26 cellular contexts compared by ENCODE assay signal in genomic region chr9:87422999-87423398, GRCh38.
DNase-seq lines count a peak whose midpoint lies in the region; ATAC-seq and TF ChIP-seq lines count a peak whose summit lies in the region.
"Had no signal": no experiment of that assay in that cellular context is flagged by ENCODE, and none has a peak within 500 bp of the region (broad histone marks: within the 10 kb centered on the region; RNA-seq: fewer than 3 reads in every experiment).

No MANE protein-coding gene starts in this region.

- ATAC-seq in HG03378 (IDR thresholded peaks at IDR 0.05; ENCODE audit: unreplicated experiment) (no peak), HG03095 (IDR thresholded peaks at IDR 0.05; ENCODE audit: unreplicated experiment) (no peak)
- ATAC-seq: activated naive CD4-positive, alpha-beta T cell treated with anti-CD3 and anti-CD28 coated beads, Interleukin-2, amount 50 U/mL, for 72 hours; K562; left lung; right cardiac atrium had no signal

- no peak for DNase-seq in GM10266 (ENCODE audit: extremely low spot score)
- DNase-seq in MV-4-11 (lab: John Stamatoyannopoulos, UW), result peak; percentile 31
- peak; percentile 35 for DNase-seq in dermis blood vessel endothelial cell
- DNase-seq in lung microvascular endothelial cell (ENCODE audit: low read depth in 2 of 2), result peak; percentile 10 to 55
- DNase-seq in substantia nigra (lab: John Stamatoyannopoulos, UW), result no peak
- DNase-seq: activated CD4-positive, alpha-beta T cell treated with anti-CD3 and anti-CD28 coated beads, Interleukin-2, amount 50 U/mL, for 48 hours; activated CD8-positive, alpha-beta memory T cell treated with anti-CD3 and anti-CD28 coated beads, Interleukin-2, amount 50 U/mL, for 48 hours; caudate nucleus; foreskin melanocyte; HFFc6; left lung; NCI-H146; NCI-H2171; NCI-H524 treated with DMSO at 0.1 percent for 48 hours; right cardiac atrium; stimulated activated CD4-positive, alpha-beta T cell treated with anti-CD3 and anti-CD28 coated beads, Interleukin-4, amount 100 ng/mL, for 4 hours; stimulated activated naive CD4-positive, alpha-beta T cell; T1000; testis; uterus had no signal

- H3K27ac ChIP-seq in substantia nigra (ENCODE audit: low read depth, low read length, poor library complexity, severe bottlenecking), result no peak overlapping the region
- H3K27ac ChIP-seq: ascending aorta, C4-2B, left lung, testis, uterus had no signal

- TF ChIP-seq CTCF in GM10266 (IDR thresholded peaks at IDR 0.05; ENCODE audit: control insufficient read depth, insufficient read depth, low read depth, missing control alignments), result peak; percentile 6

Comparison
In these comparisons a context has a peak if more than half of its experiments do, and no peak if none do; other contexts are left out.
1. DNase-seq: peak in MV-4-11 (single experiment), dermis blood vessel endothelial cell (single experiment) and lung microvascular endothelial cell (2 of 2); none in GM10266 (single experiment) and substantia nigra (0 of 49).